In the genomic region with DNA sequence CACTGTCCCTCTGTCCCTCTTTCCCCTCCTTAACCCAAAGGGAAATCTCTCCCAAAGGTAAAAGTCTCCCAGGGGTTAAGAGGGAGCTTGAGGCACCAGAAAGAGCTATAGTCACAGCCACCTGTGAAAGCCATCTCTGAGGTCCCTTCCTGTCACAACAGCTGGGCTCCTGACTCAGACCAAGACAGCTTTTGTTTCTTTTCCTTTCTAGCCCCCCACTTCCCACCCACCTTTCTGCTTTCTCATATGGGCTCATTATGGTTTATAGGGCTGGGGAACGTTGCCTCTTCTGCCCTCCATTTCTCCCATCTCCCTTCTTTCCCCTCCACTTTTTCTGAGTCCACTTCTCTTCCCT, we compare ENCODE assay signal across 7 cellular contexts. TPM values are rescaled to one million over a fixed set of nuclear protein-coding genes. Genes with fewer than 3 reads are reported as not detected.
DNase-seq lines count a peak whose midpoint lies in the region; ATAC-seq and TF ChIP-seq lines count a peak whose summit lies in the region.

No MANE protein-coding gene starts in this region.

- H3K4me1 ChIP-seq in ectodermal cell (ENCODE audit: control insufficient read depth, insufficient read depth, low read length) = no peaks in the 10 kb centered on the region

- WGBS in ectodermal cell, 2 experiments = 35 to 43% methylated on average over 1 of the region's 1 CpG

- no peaks in the 10 kb centered on the region for H3K36me3 Mint-ChIP-seq in osteocyte (ENCODE audit: unreplicated experiment)

- H3K9me3 Mint-ChIP-seq in osteocyte (ENCODE audit: unreplicated experiment) = no peaks in the 10 kb centered on the region

- DNase-seq in NB4 (ENCODE audit: low read depth) = no peak
- no peak for DNase-seq in osteocyte (ENCODE audit: extremely low spot score, unreplicated experiment)
- DNase-seq in Kasumi-1 (lab: John Stamatoyannopoulos, UW) = no peak
- no peak for DNase-seq in effector CD8-positive, alpha-beta T cell (lab: John Stamatoyannopoulos, UW)

- H3K4me3 Mint-ChIP-seq in osteocyte (ENCODE audit: unreplicated experiment) = peak overlapping the region; percentile 98

- no peak for TF ChIP-seq CTCF in NB4 (IDR thresholded peaks at IDR 0.05; ENCODE audit: low read depth, low read length)
- TF ChIP-seq CTCF in osteocyte (IDR thresholded peaks at IDR 0.05) = no peak

- ATAC-seq in GM19395 (IDR thresholded peaks at IDR 0.05; ENCODE audit: unreplicated experiment) = peak; percentile 21
- ATAC-seq in HG03196 (IDR thresholded peaks at IDR 0.05; ENCODE audit: unreplicated experiment) = no peak

- no peaks in the 10 kb centered on the region for H3K36me3 ChIP-seq in ectodermal cell (ENCODE audit: control insufficient read depth, insufficient read depth, low read length)

- H3K4me3 ChIP-seq in NB4 (ENCODE audit: low read depth, low read length) (peak overlapping the region; percentile 84), ectodermal cell (ENCODE audit: insufficient read depth, low read depth, low read length) (peak overlapping the region; percentile 28)

- peak overlapping the region; percentile 96 for H3K27ac Mint-ChIP-seq in osteocyte (ENCODE audit: unreplicated experiment)

- no peak for TF ChIP-seq POLR2A in NB4 (IDR thresholded peaks at IDR 0.05; ENCODE audit: extremely low read depth, insufficient read length)

- H3K9me3 ChIP-seq in ectodermal cell (ENCODE audit: control insufficient read depth, low read length) = no peaks in the 10 kb centered on the region

- no peaks in the 10 kb centered on the region for H3K27me3 Mint-ChIP-seq in osteocyte (ENCODE audit: unreplicated experiment)

- H3K4me1 Mint-ChIP-seq in osteocyte (ENCODE audit: unreplicated experiment) = peaks cover 14% of the 10 kb centered on the region

- no peaks in the 10 kb centered on the region for H3K27me3 ChIP-seq in ectodermal cell (ENCODE audit: control insufficient read depth, insufficient read depth, low read length, poor library complexity, severe bottlenecking)

- H3K27ac ChIP-seq in ectodermal cell (ENCODE audit: insufficient read depth, low read depth, low read length, poor library complexity, severe bottlenecking) = peak overlapping the region; percentile 62

RNA-seq across cellular contexts. Expression of gene MIF, which starts 19.1 kb away (rescaled TPM):
- 704 TPM for polyA plus RNA-seq in ectodermal cell (2013, experiment 1 of 4)
- 622 TPM for polyA plus RNA-seq in ectodermal cell (2013, experiment 2 of 4)
- 769 TPM for polyA plus RNA-seq in ectodermal cell (2013, experiment 3 of 4)
- polyA plus RNA-seq in ectodermal cell (2013, experiment 4 of 4) = 761 TPM
- total RNA-seq in osteocyte = 354 and 363 TPM in 2 replicates

RNA-seq across cellular contexts. Expression of gene GSTT2B, which starts 47.7 kb away (rescaled TPM):
- polyA plus RNA-seq in ectodermal cell (2013, experiment 1 of 4) = 1.6 TPM
- polyA plus RNA-seq in ectodermal cell (2013, experiment 2 of 4) = 1.2 TPM
- polyA plus RNA-seq in ectodermal cell (2013, experiment 3 of 4) = 2.1 TPM
- 1.8 TPM for polyA plus RNA-seq in ectodermal cell (2013, experiment 4 of 4)
- not detected in 2 replicates for total RNA-seq in osteocyte

RNA-seq across cellular contexts. Expression of gene DDTL, which starts 53.4 kb away (rescaled TPM):
- polyA plus RNA-seq in ectodermal cell (2013, experiment 1 of 4) = 1.6 TPM
- 1.4 TPM for polyA plus RNA-seq in ectodermal cell (2013, experiment 2 of 4)
- 0.96 TPM for polyA plus RNA-seq in ectodermal cell (2013, experiment 3 of 4)
- polyA plus RNA-seq in ectodermal cell (2013, experiment 4 of 4) = 1.3 TPM
- total RNA-seq in osteocyte = not detected in 2 replicates

RNA-seq across cellular contexts. Expression of gene SLC2A11, which starts 55.6 kb away (rescaled TPM):
- 22.2 TPM for polyA plus RNA-seq in ectodermal cell (2013, experiment 1 of 4)
- 22.9 TPM for polyA plus RNA-seq in ectodermal cell (2013, experiment 2 of 4)
- 10.7 TPM for polyA plus RNA-seq in ectodermal cell (2013, experiment 3 of 4)
- 15.8 TPM for polyA plus RNA-seq in ectodermal cell (2013, experiment 4 of 4)
- 19.0 and 22.6 TPM in 2 replicates for total RNA-seq in osteocyte
